ENCODE assay signal across 1 cellular context in the genomic region with DNA sequence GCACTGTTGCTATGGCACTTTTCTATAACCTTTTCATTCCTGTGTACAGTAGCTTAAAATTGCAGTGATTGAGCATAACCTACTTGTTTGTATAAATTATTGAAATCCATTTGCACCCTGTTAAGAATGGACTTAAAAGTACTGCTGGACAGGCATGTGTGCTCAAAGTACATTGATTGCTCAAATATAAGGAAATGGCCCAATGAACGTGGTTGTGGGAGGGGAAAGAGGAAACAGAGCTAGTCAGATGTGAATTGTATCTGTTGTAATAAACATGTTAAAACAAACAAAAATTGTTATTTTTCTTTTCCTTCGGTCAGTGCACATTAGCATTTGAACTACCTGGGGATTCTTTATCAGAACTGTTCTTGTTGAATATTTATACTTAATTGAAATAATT.
TF ChIP-seq lines count a peak whose summit lies in the region.

No MANE protein-coding gene starts in this region.

TF ChIP-seq in HepG2, 621 proteins besides CTCF, POLR2A, EP300 and RAD21:
- TF ChIP-seq, protein P1, sequence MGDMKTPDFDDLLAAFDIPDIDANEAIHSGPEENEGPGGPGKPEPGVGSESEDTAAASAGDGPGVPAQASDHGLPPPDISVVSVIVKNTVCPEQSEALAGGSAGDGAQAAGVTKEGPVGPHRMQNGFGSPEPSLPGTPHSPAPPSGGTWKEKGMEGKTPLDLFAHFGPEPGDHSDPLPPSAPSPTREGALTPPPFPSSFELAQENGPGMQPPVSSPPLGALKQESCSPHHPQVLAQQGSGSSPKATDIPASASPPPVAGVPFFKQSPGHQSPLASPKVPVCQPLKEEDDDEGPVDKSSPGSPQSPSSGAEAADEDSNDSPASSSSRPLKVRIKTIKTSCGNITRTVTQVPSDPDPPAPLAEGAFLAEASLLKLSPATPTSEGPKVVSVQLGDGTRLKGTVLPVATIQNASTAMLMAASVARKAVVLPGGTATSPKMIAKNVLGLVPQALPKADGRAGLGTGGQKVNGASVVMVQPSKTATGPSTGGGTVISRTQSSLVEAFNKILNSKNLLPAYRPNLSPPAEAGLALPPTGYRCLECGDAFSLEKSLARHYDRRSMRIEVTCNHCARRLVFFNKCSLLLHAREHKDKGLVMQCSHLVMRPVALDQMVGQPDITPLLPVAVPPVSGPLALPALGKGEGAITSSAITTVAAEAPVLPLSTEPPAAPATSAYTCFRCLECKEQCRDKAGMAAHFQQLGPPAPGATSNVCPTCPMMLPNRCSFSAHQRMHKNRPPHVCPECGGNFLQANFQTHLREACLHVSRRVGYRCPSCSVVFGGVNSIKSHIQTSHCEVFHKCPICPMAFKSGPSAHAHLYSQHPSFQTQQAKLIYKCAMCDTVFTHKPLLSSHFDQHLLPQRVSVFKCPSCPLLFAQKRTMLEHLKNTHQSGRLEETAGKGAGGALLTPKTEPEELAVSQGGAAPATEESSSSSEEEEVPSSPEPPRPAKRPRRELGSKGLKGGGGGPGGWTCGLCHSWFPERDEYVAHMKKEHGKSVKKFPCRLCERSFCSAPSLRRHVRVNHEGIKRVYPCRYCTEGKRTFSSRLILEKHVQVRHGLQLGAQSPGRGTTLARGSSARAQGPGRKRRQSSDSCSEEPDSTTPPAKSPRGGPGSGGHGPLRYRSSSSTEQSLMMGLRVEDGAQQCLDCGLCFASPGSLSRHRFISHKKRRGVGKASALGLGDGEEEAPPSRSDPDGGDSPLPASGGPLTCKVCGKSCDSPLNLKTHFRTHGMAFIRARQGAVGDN (CRISPR knock-in tag; IDR thresholded peaks at IDR 0.05): no peak
- TF ChIP-seq, protein P2, sequence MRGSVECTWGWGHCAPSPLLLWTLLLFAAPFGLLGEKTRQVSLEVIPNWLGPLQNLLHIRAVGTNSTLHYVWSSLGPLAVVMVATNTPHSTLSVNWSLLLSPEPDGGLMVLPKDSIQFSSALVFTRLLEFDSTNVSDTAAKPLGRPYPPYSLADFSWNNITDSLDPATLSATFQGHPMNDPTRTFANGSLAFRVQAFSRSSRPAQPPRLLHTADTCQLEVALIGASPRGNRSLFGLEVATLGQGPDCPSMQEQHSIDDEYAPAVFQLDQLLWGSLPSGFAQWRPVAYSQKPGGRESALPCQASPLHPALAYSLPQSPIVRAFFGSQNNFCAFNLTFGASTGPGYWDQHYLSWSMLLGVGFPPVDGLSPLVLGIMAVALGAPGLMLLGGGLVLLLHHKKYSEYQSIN (CRISPR knock-in tag; IDR thresholded peaks at IDR 0.05; ENCODE audit: borderline replicate concordance): no peak
- no peak for TF ChIP-seq NFRKB (IDR thresholded peaks at IDR 0.05)
- no peak for TF ChIP-seq BRCA1 (CRISPR knock-in tag; IDR thresholded peaks at IDR 0.05)
- no peak for TF ChIP-seq ZNF547 (CRISPR knock-in tag; IDR thresholded peaks at IDR 0.05)
- TF ChIP-seq, protein P3, sequence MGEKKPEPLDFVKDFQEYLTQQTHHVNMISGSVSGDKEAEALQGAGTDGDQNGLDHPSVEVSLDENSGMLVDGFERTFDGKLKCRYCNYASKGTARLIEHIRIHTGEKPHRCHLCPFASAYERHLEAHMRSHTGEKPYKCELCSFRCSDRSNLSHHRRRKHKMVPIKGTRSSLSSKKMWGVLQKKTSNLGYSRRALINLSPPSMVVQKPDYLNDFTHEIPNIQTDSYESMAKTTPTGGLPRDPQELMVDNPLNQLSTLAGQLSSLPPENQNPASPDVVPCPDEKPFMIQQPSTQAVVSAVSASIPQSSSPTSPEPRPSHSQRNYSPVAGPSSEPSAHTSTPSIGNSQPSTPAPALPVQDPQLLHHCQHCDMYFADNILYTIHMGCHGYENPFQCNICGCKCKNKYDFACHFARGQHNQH (CRISPR knock-in tag; IDR thresholded peaks at IDR 0.05): no peak
- TF ChIP-seq, protein P4, sequence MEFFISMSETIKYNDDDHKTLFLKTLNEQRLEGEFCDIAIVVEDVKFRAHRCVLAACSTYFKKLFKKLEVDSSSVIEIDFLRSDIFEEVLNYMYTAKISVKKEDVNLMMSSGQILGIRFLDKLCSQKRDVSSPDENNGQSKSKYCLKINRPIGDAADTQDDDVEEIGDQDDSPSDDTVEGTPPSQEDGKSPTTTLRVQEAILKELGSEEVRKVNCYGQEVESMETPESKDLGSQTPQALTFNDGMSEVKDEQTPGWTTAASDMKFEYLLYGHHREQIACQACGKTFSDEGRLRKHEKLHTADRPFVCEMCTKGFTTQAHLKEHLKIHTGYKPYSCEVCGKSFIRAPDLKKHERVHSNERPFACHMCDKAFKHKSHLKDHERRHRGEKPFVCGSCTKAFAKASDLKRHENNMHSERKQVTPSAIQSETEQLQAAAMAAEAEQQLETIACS (CRISPR knock-in tag; IDR thresholded peaks at IDR 0.05): no peak
- TF ChIP-seq HMGA1 (CRISPR knock-in tag; conservative IDR thresholded peaks at IDR 0.05): no peak
- no peak for TF ChIP-seq ZNF20 (CRISPR knock-in tag; IDR thresholded peaks at IDR 0.05)
- no peak for TF ChIP-seq PITX1 (CRISPR knock-in tag; IDR thresholded peaks at IDR 0.05)
- no peak for TF ChIP-seq SMARCE1 (IDR thresholded peaks at IDR 0.05; ENCODE audit: borderline replicate concordance)
- TF ChIP-seq HNRNPUL1 (IDR thresholded peaks at IDR 0.05; ENCODE audit: low read depth, low read length): no peak
- TF ChIP-seq SNRNP70 (IDR thresholded peaks at IDR 0.05; ENCODE audit: low read depth, low read length): no peak
- TF ChIP-seq ZNF879 (CRISPR knock-in tag; IDR thresholded peaks at IDR 0.05): no peak
- TF ChIP-seq, protein P5, sequence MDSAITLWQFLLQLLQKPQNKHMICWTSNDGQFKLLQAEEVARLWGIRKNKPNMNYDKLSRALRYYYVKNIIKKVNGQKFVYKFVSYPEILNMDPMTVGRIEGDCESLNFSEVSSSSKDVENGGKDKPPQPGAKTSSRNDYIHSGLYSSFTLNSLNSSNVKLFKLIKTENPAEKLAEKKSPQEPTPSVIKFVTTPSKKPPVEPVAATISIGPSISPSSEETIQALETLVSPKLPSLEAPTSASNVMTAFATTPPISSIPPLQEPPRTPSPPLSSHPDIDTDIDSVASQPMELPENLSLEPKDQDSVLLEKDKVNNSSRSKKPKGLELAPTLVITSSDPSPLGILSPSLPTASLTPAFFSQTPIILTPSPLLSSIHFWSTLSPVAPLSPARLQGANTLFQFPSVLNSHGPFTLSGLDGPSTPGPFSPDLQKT (CRISPR knock-in tag; IDR thresholded peaks at IDR 0.05; ENCODE audit: borderline replicate concordance): no peak
- TF ChIP-seq, protein P6, sequence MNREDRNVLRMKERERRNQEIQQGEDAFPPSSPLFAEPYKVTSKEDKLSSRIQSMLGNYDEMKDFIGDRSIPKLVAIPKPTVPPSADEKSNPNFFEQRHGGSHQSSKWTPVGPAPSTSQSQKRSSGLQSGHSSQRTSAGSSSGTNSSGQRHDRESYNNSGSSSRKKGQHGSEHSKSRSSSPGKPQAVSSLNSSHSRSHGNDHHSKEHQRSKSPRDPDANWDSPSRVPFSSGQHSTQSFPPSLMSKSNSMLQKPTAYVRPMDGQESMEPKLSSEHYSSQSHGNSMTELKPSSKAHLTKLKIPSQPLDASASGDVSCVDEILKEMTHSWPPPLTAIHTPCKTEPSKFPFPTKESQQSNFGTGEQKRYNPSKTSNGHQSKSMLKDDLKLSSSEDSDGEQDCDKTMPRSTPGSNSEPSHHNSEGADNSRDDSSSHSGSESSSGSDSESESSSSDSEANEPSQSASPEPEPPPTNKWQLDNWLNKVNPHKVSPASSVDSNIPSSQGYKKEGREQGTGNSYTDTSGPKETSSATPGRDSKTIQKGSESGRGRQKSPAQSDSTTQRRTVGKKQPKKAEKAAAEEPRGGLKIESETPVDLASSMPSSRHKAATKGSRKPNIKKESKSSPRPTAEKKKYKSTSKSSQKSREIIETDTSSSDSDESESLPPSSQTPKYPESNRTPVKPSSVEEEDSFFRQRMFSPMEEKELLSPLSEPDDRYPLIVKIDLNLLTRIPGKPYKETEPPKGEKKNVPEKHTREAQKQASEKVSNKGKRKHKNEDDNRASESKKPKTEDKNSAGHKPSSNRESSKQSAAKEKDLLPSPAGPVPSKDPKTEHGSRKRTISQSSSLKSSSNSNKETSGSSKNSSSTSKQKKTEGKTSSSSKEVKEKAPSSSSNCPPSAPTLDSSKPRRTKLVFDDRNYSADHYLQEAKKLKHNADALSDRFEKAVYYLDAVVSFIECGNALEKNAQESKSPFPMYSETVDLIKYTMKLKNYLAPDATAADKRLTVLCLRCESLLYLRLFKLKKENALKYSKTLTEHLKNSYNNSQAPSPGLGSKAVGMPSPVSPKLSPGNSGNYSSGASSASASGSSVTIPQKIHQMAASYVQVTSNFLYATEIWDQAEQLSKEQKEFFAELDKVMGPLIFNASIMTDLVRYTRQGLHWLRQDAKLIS (CRISPR knock-in tag; IDR thresholded peaks at IDR 0.05): no peak
- TF ChIP-seq DNMT3B (CRISPR knock-in tag; conservative IDR thresholded peaks at IDR 0.05): no peak
- TF ChIP-seq, protein P7, sequence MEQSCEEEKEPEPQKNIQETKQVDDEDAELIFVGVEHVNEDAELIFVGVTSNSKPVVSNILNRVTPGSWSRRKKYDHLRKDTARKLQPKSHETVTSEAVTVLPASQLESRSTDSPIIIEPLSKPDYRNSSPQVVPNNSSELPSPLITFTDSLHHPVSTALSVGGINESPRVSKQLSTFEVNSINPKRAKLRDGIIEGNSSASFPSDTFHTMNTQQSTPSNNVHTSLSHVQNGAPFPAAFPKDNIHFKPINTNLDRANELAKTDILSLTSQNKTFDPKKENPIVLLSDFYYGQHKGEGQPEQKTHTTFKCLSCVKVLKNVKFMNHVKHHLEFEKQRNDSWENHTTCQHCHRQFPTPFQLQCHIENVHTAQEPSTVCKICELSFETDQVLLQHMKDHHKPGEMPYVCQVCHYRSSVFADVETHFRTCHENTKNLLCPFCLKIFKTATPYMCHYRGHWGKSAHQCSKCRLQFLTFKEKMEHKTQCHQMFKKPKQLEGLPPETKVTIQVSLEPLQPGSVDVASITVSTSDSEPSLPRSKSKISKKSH (CRISPR knock-in tag; IDR thresholded peaks at IDR 0.05; ENCODE audit: borderline replicate concordance): no peak
